ENCODE assay signal across 1 cellular context in genomic region chr16:67653131-67654068, GRCh38.
TF ChIP-seq lines count a peak whose summit lies in the region.

No MANE protein-coding gene starts in this region.

TF ChIP-seq in SK-N-SH, 30 proteins besides CTCF, POLR2A, EP300 and RAD21 (continued from another document):
- TF ChIP-seq EZH2phosphoT487 (IDR thresholded peaks at IDR 0.05; ENCODE audit: borderline replicate concordance, low read depth), result no peak
- no peak for TF ChIP-seq ELF1 (IDR thresholded peaks at IDR 0.05)
- no peak for TF ChIP-seq RFX5 (IDR thresholded peaks at IDR 0.05; ENCODE audit: low read length)
- TF ChIP-seq REST (IDR thresholded peaks at IDR 0.05; ENCODE audit: low read depth, low read length), result peak; percentile 89
